Comparison of ENCODE assay signal across 8 cellular contexts in the genomic region with DNA sequence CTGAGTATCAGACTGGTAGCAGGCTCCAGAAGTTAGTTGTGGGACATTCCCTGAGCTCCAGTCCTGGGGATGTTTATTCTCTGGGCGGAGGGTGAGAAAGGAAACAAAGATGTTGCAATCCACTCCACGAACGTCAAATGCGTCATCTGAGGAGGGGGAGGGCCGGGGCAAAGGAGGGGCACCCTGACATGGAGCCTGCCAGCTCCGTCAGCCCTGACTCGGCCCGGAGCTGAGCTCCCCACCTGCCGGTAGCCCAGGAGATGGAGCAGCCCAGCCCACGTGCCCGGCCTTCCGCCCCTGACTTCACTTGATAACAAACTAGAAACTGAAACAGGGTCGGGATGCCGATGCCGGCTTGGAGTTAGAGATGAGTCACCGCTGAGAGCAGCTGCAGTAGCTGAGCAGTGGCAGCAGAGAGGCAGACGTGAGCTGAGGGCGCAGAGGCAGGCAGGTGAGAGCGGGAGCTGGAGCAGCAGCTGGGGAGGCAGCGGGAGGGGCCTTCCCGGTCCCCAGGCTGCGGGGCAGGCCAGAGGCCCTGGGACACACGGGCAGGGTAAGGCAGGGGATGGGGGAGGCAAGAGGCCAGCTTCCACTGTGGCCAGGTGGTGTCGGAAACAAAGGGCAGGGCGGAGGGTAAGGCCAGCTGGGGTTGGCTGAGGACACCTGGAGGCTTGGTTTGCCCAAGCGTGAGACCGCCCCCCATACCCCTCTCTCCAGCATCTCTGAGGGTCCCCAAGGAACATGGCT. TPM values are rescaled to one million over a fixed set of nuclear protein-coding genes. Genes with fewer than 3 reads are reported as not detected.
DNase-seq lines count a peak whose midpoint lies in the region; ATAC-seq and TF ChIP-seq lines count a peak whose summit lies in the region.

TSS of gene ISG20 (plus strand) at position 391 of the 747 bp plus-strand sequence. CDS start at position 742, 351 bp downstream.

- H3K36me3 ChIP-seq in DND-41 (ENCODE audit: insufficient read depth, low read length) (peaks cover 4% of the 10 kb centered on the region), RWPE2 (ENCODE audit: low read depth) (peaks cover 20% of the 10 kb centered on the region)

- peak within 1 kb of the TSS; percentile 85 for H3K4me3 Mint-ChIP-seq in activated T-helper 2 cell treated with anti-CD3 and anti-CD28 coated beads, Interferon-gamma antibody, Interleukin-2, Interleukin-4, amounts not matched to agents 10 μg/mL and 5 μg/mL and 100 μg/mL, durations not matched to agents 14 hours and 24 hours and 36 hours (ENCODE audit: low read depth)
- peak within 1 kb of the TSS; percentile 1 to 51 (median 38) for H3K4me3 Mint-ChIP-seq in nephron
- H3K4me3 Mint-ChIP-seq in stimulated activated naive CD8-positive, alpha-beta T cell treated with anti-CD3 and anti-CD28 coated beads, Interleukin-15, Interleukin-2, amounts not matched to agents 100 ng/mL and 50 ng/mL, for 24 hours: peak within 1 kb of the TSS; percentile 91

- H3K79me2 ChIP-seq in DND-41 (ENCODE audit: insufficient read depth, low read length): no peaks in the 10 kb centered on the region; the same call in 1 of the 2 replicates

- peak within 1 kb of the TSS; percentile 20 to 64; a peak in 3 of 4 replicates for H3K4me3 ChIP-seq in DND-41 (ENCODE audit: low read depth in 1 of 2, low read length in 2 of 2)
- H3K4me3 ChIP-seq in RWPE2 (ENCODE audit: severe bottlenecking): peak within 1 kb of the TSS; percentile 19
- H3K4me3 ChIP-seq in fibroblast of pulmonary artery (replicated peaks; ENCODE audit: low read depth, low read length): peak within 1 kb of the TSS; percentile 54

- peak within 1 kb of the TSS; percentile 92 for H3K4me2 ChIP-seq in DND-41 (ENCODE audit: insufficient read depth, low read length)

- H3K9me3 Mint-ChIP-seq in activated T-helper 2 cell treated with anti-CD3 and anti-CD28 coated beads, Interferon-gamma antibody, Interleukin-2, Interleukin-4, amounts not matched to agents 10 μg/mL and 5 μg/mL and 100 μg/mL, durations not matched to agents 14 hours and 24 hours and 36 hours: no peaks in the 10 kb centered on the region
- H3K9me3 Mint-ChIP-seq in nephron: no peaks in the 10 kb centered on the region
- H3K9me3 Mint-ChIP-seq in stimulated activated naive CD8-positive, alpha-beta T cell treated with anti-CD3 and anti-CD28 coated beads, Interleukin-15, Interleukin-2, amounts not matched to agents 100 ng/mL and 50 ng/mL, for 24 hours: no peaks in the 10 kb centered on the region

- no peak for TF ChIP-seq EP300 in Ishikawa (IDR thresholded peaks at IDR 0.05; ENCODE audit: borderline replicate concordance)

- H2AFZ ChIP-seq in DND-41 (ENCODE audit: low read depth, low read length): peak within 1 kb of the TSS; percentile 79

- ATAC-seq in DND-41 (ENCODE audit: insufficient read depth, low read depth) (peak; percentile 89), GM21619 (IDR thresholded peaks at IDR 0.05; ENCODE audit: unreplicated experiment) (peak; percentile 63), RWPE2 (ENCODE audit: low read depth) (peak; percentile 92)

- H3K4me1 Mint-ChIP-seq in activated T-helper 2 cell treated with anti-CD3 and anti-CD28 coated beads, Interferon-gamma antibody, Interleukin-2, Interleukin-4, amounts not matched to agents 10 μg/mL and 5 μg/mL and 100 μg/mL, durations not matched to agents 14 hours and 24 hours and 36 hours (ENCODE audit: low read depth): peaks cover 60% of the 10 kb centered on the region
- H3K4me1 Mint-ChIP-seq in nephron: peaks cover 6% of the 10 kb centered on the region
- peaks cover 84% of the 10 kb centered on the region for H3K4me1 Mint-ChIP-seq in stimulated activated naive CD8-positive, alpha-beta T cell treated with anti-CD3 and anti-CD28 coated beads, Interleukin-15, Interleukin-2, amounts not matched to agents 100 ng/mL and 50 ng/mL, for 24 hours (ENCODE audit: low read depth)

- H3K27me3 Mint-ChIP-seq in activated T-helper 2 cell treated with anti-CD3 and anti-CD28 coated beads, Interferon-gamma antibody, Interleukin-2, Interleukin-4, amounts not matched to agents 10 μg/mL and 5 μg/mL and 100 μg/mL, durations not matched to agents 14 hours and 24 hours and 36 hours (ENCODE audit: low read depth): no peaks in the 10 kb centered on the region
- H3K27me3 Mint-ChIP-seq in nephron (ENCODE audit: low read depth): peaks cover 12% of the 10 kb centered on the region
- H3K27me3 Mint-ChIP-seq in stimulated activated naive CD8-positive, alpha-beta T cell treated with anti-CD3 and anti-CD28 coated beads, Interleukin-15, Interleukin-2, amounts not matched to agents 100 ng/mL and 50 ng/mL, for 24 hours: no peaks in the 10 kb centered on the region

- TF ChIP-seq RAD21 in Ishikawa (IDR thresholded peaks at IDR 0.05; ENCODE audit: low read depth): peak; percentile 16; the same call in 1 of the 2 replicates

- H3K27me3 ChIP-seq in DND-41 (ENCODE audit: insufficient read depth, low read length, poor library complexity) (no peaks in the 10 kb centered on the region), RWPE2 (ENCODE audit: insufficient read depth, poor library complexity, severe bottlenecking) (no peaks in the 10 kb centered on the region)

- DNase-seq in DND-41 (peak; percentile 92), RWPE2 (ENCODE audit: low spot score) (peak; percentile 100), fibroblast of pulmonary artery (ENCODE audit: low read depth) (peak; percentile 99)
- DNase-seq in activated T-helper 2 cell treated with anti-CD3 and anti-CD28 coated beads, Interferon-gamma antibody, Interleukin-2, Interleukin-4, amounts not matched to agents 10 μg/mL and 5 μg/mL and 100 μg/mL, durations not matched to agents 14 hours and 24 hours and 36 hours (ENCODE audit: low spot score): peak; percentile 96

- peak within 1 kb of the TSS; percentile 92 for H3K27ac ChIP-seq in DND-41 (ENCODE audit: low read length)
- peak within 1 kb of the TSS; percentile 72 for H3K27ac ChIP-seq in RWPE2 (ENCODE audit: poor library complexity, severe bottlenecking)

- intact Hi-C loops in activated T-helper 2 cell treated with anti-CD3 and anti-CD28 coated beads, Interferon-gamma antibody, Interleukin-2, Interleukin-4, amounts not matched to agents 10 μg/mL and 5 μg/mL and 100 μg/mL, durations not matched to agents 14 hours and 24 hours and 36 hours (cut with micrococcal nuclease): loop anchor here (1.0 kb wide), 2 partner anchors 15 to 171 kb away; partner anchors contain the start of genes MRPL46 and MRPS11

- peak within 1 kb of the TSS; percentile 60 for H3K9ac ChIP-seq in DND-41 (ENCODE audit: low read depth, low read length)

- H3K27ac Mint-ChIP-seq in activated T-helper 2 cell treated with anti-CD3 and anti-CD28 coated beads, Interferon-gamma antibody, Interleukin-2, Interleukin-4, amounts not matched to agents 10 μg/mL and 5 μg/mL and 100 μg/mL, durations not matched to agents 14 hours and 24 hours and 36 hours: peak within 1 kb of the TSS; percentile 94
- H3K27ac Mint-ChIP-seq in nephron: peak within 1 kb of the TSS in 2 of 3 experiments; percentile 8 to 10
- H3K27ac Mint-ChIP-seq in stimulated activated naive CD8-positive, alpha-beta T cell treated with anti-CD3 and anti-CD28 coated beads, Interleukin-15, Interleukin-2, amounts not matched to agents 100 ng/mL and 50 ng/mL, for 24 hours: peak within 1 kb of the TSS; percentile 98

- H4K20me1 ChIP-seq in DND-41 (ENCODE audit: insufficient read depth, low read length): no peaks in the 10 kb centered on the region

- H3K9me3 ChIP-seq in DND-41 (ENCODE audit: insufficient read depth, low read length, severe bottlenecking) (no peaks in the 10 kb centered on the region), RWPE2 (ENCODE audit: severe bottlenecking) (no peaks in the 10 kb centered on the region)

- TF ChIP-seq CTCF in DND-41 (IDR thresholded peaks at IDR 0.05; ENCODE audit: borderline replicate concordance, extremely low read depth, low read length, poor library complexity, severe bottlenecking) (peak; percentile 81), RWPE2 (IDR thresholded peaks at IDR 0.05; ENCODE audit: poor library complexity, severe bottlenecking) (peak; percentile 90), fibroblast of pulmonary artery (IDR thresholded peaks at IDR 0.05; ENCODE audit: low read length, missing control alignments) (peak; percentile 47), nephron (IDR thresholded peaks at IDR 0.05; ENCODE audit: unreplicated experiment in 3 of 3) (peak in 1 of 3 experiments; percentile 16)

- H3K4me1 ChIP-seq in DND-41 (ENCODE audit: insufficient read depth, low read length): peaks cover 65% of the 10 kb centered on the region
- peaks cover 33% of the 10 kb centered on the region for H3K4me1 ChIP-seq in RWPE2 (ENCODE audit: insufficient read depth, poor library complexity, severe bottlenecking)

- peaks cover 57% of the 10 kb centered on the region for H3K36me3 Mint-ChIP-seq in activated T-helper 2 cell treated with anti-CD3 and anti-CD28 coated beads, Interferon-gamma antibody, Interleukin-2, Interleukin-4, amounts not matched to agents 10 μg/mL and 5 μg/mL and 100 μg/mL, durations not matched to agents 14 hours and 24 hours and 36 hours (ENCODE audit: low read depth)
- peaks cover under 1% of the 10 kb centered on the region for H3K36me3 Mint-ChIP-seq in nephron (ENCODE audit: low read depth)
- H3K36me3 Mint-ChIP-seq in stimulated activated naive CD8-positive, alpha-beta T cell treated with anti-CD3 and anti-CD28 coated beads, Interleukin-15, Interleukin-2, amounts not matched to agents 100 ng/mL and 50 ng/mL, for 24 hours (ENCODE audit: low read depth): peaks cover 51% of the 10 kb centered on the region

TF ChIP-seq in Ishikawa, 13 proteins besides CTCF, POLR2A, EP300 and RAD21:
- TF ChIP-seq ZBTB7A (IDR thresholded peaks at IDR 0.05; ENCODE audit: low read depth) (no peak), NFIC (IDR thresholded peaks at IDR 0.05) (no peak), YY1 (IDR thresholded peaks at IDR 0.05; ENCODE audit: low read depth) (no peak), TCF12 (IDR thresholded peaks at IDR 0.05; ENCODE audit: low read depth) (no peak), CREB1 (IDR thresholded peaks at IDR 0.05; ENCODE audit: low read depth) (peak; percentile 70; the same call in 1 of the 2 replicates), USF1 (IDR thresholded peaks at IDR 0.05) (peak; percentile 81), CEBPB (IDR thresholded peaks at IDR 0.05) (peak; percentile 96), TEAD4 (IDR thresholded peaks at IDR 0.05) (no peak)
- TF ChIP-seq, protein P1, sequence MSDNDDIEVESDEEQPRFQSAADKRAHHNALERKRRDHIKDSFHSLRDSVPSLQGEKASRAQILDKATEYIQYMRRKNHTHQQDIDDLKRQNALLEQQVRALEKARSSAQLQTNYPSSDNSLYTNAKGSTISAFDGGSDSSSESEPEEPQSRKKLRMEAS (IDR thresholded peaks at IDR 0.05): peak; percentile 83

RNA-seq across cellular contexts. Expression of gene ISG20, which starts in this region (rescaled TPM):
- 36.3 and 38.0 TPM in 2 replicates for total RNA-seq in activated T-helper 2 cell treated with anti-CD3 and anti-CD28 coated beads, Interferon-gamma antibody, Interleukin-2, Interleukin-4, amounts not matched to agents 10 μg/mL and 5 μg/mL and 100 μg/mL, durations not matched to agents 14 hours and 24 hours and 36 hours

Comparison
In these comparisons a context has a peak if more than half of its experiments do, and no peak if none do; other contexts are left out.
1. Peak in every context shown above with its lines: DNase-seq, ATAC-seq, H3K4me3 ChIP-seq and H3K27ac ChIP-seq.
2. H3K27ac Mint-ChIP-seq: peak in every context shown above with its lines; median percentile 98 in stimulated activated naive CD8-positive, alpha-beta T cell treated with anti-CD3 and anti-CD28 coated beads, Interleukin-15, Interleukin-2, amounts not matched to agents 100 ng/mL and 50 ng/mL, for 24 hours; 94 in activated T-helper 2 cell treated with anti-CD3 and anti-CD28 coated beads, Interferon-gamma antibody, Interleukin-2, Interleukin-4, amounts not matched to agents 10 μg/mL and 5 μg/mL and 100 μg/mL, durations not matched to agents 14 hours and 24 hours and 36 hours; 9 in nephron.
3. H3K4me3 Mint-ChIP-seq: peak in every context shown above with its lines; median percentile 91 in stimulated activated naive CD8-positive, alpha-beta T cell treated with anti-CD3 and anti-CD28 coated beads, Interleukin-15, Interleukin-2, amounts not matched to agents 100 ng/mL and 50 ng/mL, for 24 hours; 85 in activated T-helper 2 cell treated with anti-CD3 and anti-CD28 coated beads, Interferon-gamma antibody, Interleukin-2, Interleukin-4, amounts not matched to agents 10 μg/mL and 5 μg/mL and 100 μg/mL, durations not matched to agents 14 hours and 24 hours and 36 hours; 38 in nephron.